Comparison of ENCODE assay signal across 8 cellular contexts in genomic region chr14:103562385-103563088, GRCh38. TPM values are rescaled to one million over a fixed set of nuclear protein-coding genes. Genes with fewer than 3 reads are reported as not detected.
DNase-seq lines count a peak whose midpoint lies in the region; TF ChIP-seq lines count a peak whose summit lies in the region.

TSS of gene BAG5 (minus strand) at chr14:103562657. CDS start at chr14:103561164, 1,493 bp downstream.
TSS of gene COA8 (plus strand) at chr14:103562960. CDS start at chr14:103563002, 42 bp downstream.

- no peak for TF ChIP-seq CTCF in SK-N-SH (IDR thresholded peaks at IDR 0.05)

- CTCF ChIA-PET in SK-N-SH (lab: Yijun Ruan, JAX) = interaction anchor here (0.9 to 2.2 kb wide), 4 partner anchors 10 to 169 kb away, joined by 3 to 11 read pairs (median 7); no protein-coding TSS in a partner anchor
- CTCF ChIA-PET in activated naive CD4-positive, alpha-beta T cell treated with anti-CD3 and anti-CD28 coated beads, Interleukin-2, amount 10 ng/mL, durations not matched to agents 7 days and 5 days (lab: Charles Lee) = interaction anchor here (1.3 to 1.6 kb wide), 2 partner anchors 9 to 171 kb away, joined by 3 to 4 read pairs; no protein-coding TSS in a partner anchor

- H3K36me3 Mint-ChIP-seq in activated naive CD4-positive, alpha-beta T cell treated with anti-CD3 and anti-CD28 coated beads, Interleukin-2, amount 10 ng/mL, durations not matched to agents 7 days and 5 days = peaks cover 32% of the 10 kb centered on the region

- peak within 1 kb of the TSS; percentile 94 for H3K27ac Mint-ChIP-seq in activated naive CD4-positive, alpha-beta T cell treated with anti-CD3 and anti-CD28 coated beads, Interleukin-2, amount 10 ng/mL, durations not matched to agents 7 days and 5 days

- H2AFZ ChIP-seq in SK-N-SH (ENCODE audit: low read depth) = peak within 1 kb of the TSS; percentile 70; the same call in 1 of the 2 replicates

- H3K9me2 ChIP-seq in SK-N-SH = no peaks in the 10 kb centered on the region

- peak within 1 kb of the TSS; percentile 92 for H3K27ac ChIP-seq in SK-N-SH (ENCODE audit: low read depth in 2 of 2, low read length in 1 of 2)

- DNase-seq in GF-D8 (lab: John Stamatoyannopoulos, UW) = peak; percentile 10
- DNase-seq in H7 = peak; percentile 98
- peak; percentile 85 for DNase-seq in MG63
- DNase-seq in SK-N-SH = peak; percentile 96
- peak; percentile 91 for DNase-seq in activated naive CD4-positive, alpha-beta T cell treated with anti-CD3 and anti-CD28 coated beads, Interleukin-2, amount 10 ng/mL, durations not matched to agents 7 days and 5 days
- peak; percentile 92 for DNase-seq in germinal center (ENCODE audit: low spot score)
- DNase-seq in occipital lobe (lab: John Stamatoyannopoulos, UW) = peak; percentile 78
- peak; percentile 76 for DNase-seq in superior temporal gyrus (ENCODE audit: extremely low spot score)

- H4K20me1 ChIP-seq in SK-N-SH (ENCODE audit: insufficient read depth) = peaks cover 65% of the 10 kb centered on the region

- peak within 1 kb of the TSS; percentile 91 for H3K4me3 Mint-ChIP-seq in activated naive CD4-positive, alpha-beta T cell treated with anti-CD3 and anti-CD28 coated beads, Interleukin-2, amount 10 ng/mL, durations not matched to agents 7 days and 5 days

- H3K27me3 ChIP-seq in H7 (ENCODE audit: control insufficient read depth, insufficient read depth, low read length) (no peaks in the 10 kb centered on the region), MG63 (no peaks in the 10 kb centered on the region), SK-N-SH (ENCODE audit: insufficient read depth) (no peaks in the 10 kb centered on the region)

- H3K27me3 Mint-ChIP-seq in activated naive CD4-positive, alpha-beta T cell treated with anti-CD3 and anti-CD28 coated beads, Interleukin-2, amount 10 ng/mL, durations not matched to agents 7 days and 5 days = no peaks in the 10 kb centered on the region

- H3K4me1 Mint-ChIP-seq in activated naive CD4-positive, alpha-beta T cell treated with anti-CD3 and anti-CD28 coated beads, Interleukin-2, amount 10 ng/mL, durations not matched to agents 7 days and 5 days = peaks cover 63% of the 10 kb centered on the region

- peak within 1 kb of the TSS; percentile 98 for H3K4me2 ChIP-seq in SK-N-SH

- peaks cover 16 to 19% of the 10 kb centered on the region in 2 experiments; a peak in 3 of 4 replicates for H3K4me1 ChIP-seq in SK-N-SH (ENCODE audit: control insufficient read depth in 1 of 2, insufficient read depth in 2 of 2, low read depth in 1 of 2, low read length in 1 of 2)

- H3K36me3 ChIP-seq in H7 (replicated peaks; ENCODE audit: control insufficient read depth, insufficient read depth, low read length) = peaks cover 5% of the 10 kb centered on the region
- H3K36me3 ChIP-seq in MG63 = peaks cover 31% of the 10 kb centered on the region
- peaks cover 21 to 28% of the 10 kb centered on the region in 2 experiments for H3K36me3 ChIP-seq in SK-N-SH (replicated peaks in 1 of 2; ENCODE audit: control insufficient read depth in 1 of 2, insufficient read depth in 2 of 2, low read length in 1 of 2)

- no CpG with 5 or more reads among the region's 100 CpGs for WGBS in SK-N-SH (ENCODE audit: low lambda C conversion rate)

- H3K9ac ChIP-seq in SK-N-SH = peak within 1 kb of the TSS; percentile 94

- no peak for TF ChIP-seq EP300 in SK-N-SH (IDR thresholded peaks at IDR 0.05; ENCODE audit: borderline replicate concordance in 1 of 2, low read depth in 1 of 2, low read length in 1 of 2)

- POLR2A ChIA-PET in SK-N-SH (lab: Yijun Ruan, JAX) = interaction anchor here (0.6 to 1.5 kb wide), 5 partner anchors 10 to 949 kb away, joined by 3 to 4 read pairs (median 3); no protein-coding TSS in a partner anchor

- peaks cover 3% of the 10 kb centered on the region for H3F3A ChIP-seq in SK-N-SH (replicated peaks; ENCODE audit: insufficient read depth)

- H3K79me2 ChIP-seq in SK-N-SH (ENCODE audit: insufficient read depth) = peaks cover 97% of the 10 kb centered on the region

- H3K4me3 ChIP-seq in H7 (ENCODE audit: insufficient read depth, low read depth, low read length) (peak within 1 kb of the TSS; percentile 94), MG63 (peak within 1 kb of the TSS; percentile 93), SK-N-SH (ENCODE audit: low read depth in 2 of 2, low read length in 1 of 2) (peak within 1 kb of the TSS; percentile 91 to 92)

- H3K9me3 Mint-ChIP-seq in activated naive CD4-positive, alpha-beta T cell treated with anti-CD3 and anti-CD28 coated beads, Interleukin-2, amount 10 ng/mL, durations not matched to agents 7 days and 5 days = no peaks in the 10 kb centered on the region

- no peaks in the 10 kb centered on the region for H3K9me3 ChIP-seq in MG63
- no peaks in the 10 kb centered on the region for H3K9me3 ChIP-seq in SK-N-SH

- TF ChIP-seq RAD21 in SK-N-SH (IDR thresholded peaks at IDR 0.05; ENCODE audit: low read length) = no peak

TF ChIP-seq in SK-N-SH, 30 proteins besides CTCF, POLR2A, EP300 and RAD21 (continues in another document):
- TF ChIP-seq NRF1 (IDR thresholded peaks at IDR 0.05; ENCODE audit: low read depth, low read length) (0 out of 2 replicates have a peak, but pooled peaks have one; percentile 28), TEAD4 (IDR thresholded peaks at IDR 0.05; ENCODE audit: borderline replicate concordance, insufficient read depth) (no peak), POLR2AphosphoS5 (IDR thresholded peaks at IDR 0.05; ENCODE audit: low read depth, low read length) (peak; percentile 40; the same call in 1 of the 2 replicates), RCOR1 (IDR thresholded peaks at IDR 0.05; ENCODE audit: low read length) (no peak), SMC3 (IDR thresholded peaks at IDR 0.05; ENCODE audit: low read depth, low read length) (no peak), GABPA (IDR thresholded peaks at IDR 0.05; ENCODE audit: low read depth) (peak; percentile 60), FOXM1 (IDR thresholded peaks at IDR 0.05; ENCODE audit: low read depth) (no peak), CHD2 (IDR thresholded peaks at IDR 0.05; ENCODE audit: low read length, partially characterized antibody) (peak; percentile 37), EZH2phosphoT487 (IDR thresholded peaks at IDR 0.05; ENCODE audit: borderline replicate concordance, low read depth) (no peak), YY1 (IDR thresholded peaks at IDR 0.05; ENCODE audit: low read depth) (peak; percentile 44; the same call in 1 of the 2 replicates), JUND (IDR thresholded peaks at IDR 0.05) (no peak), TAF1 (IDR thresholded peaks at IDR 0.05; ENCODE audit: borderline replicate concordance, low read depth, low read length) (peak; percentile 47; the same call in 1 of the 2 replicates), RFX5 (IDR thresholded peaks at IDR 0.05; ENCODE audit: low read length) (no peak), FOSL2 (IDR thresholded peaks at IDR 0.05; ENCODE audit: borderline replicate concordance, low read depth) (no peak)
- TF ChIP-seq, protein P1, sequence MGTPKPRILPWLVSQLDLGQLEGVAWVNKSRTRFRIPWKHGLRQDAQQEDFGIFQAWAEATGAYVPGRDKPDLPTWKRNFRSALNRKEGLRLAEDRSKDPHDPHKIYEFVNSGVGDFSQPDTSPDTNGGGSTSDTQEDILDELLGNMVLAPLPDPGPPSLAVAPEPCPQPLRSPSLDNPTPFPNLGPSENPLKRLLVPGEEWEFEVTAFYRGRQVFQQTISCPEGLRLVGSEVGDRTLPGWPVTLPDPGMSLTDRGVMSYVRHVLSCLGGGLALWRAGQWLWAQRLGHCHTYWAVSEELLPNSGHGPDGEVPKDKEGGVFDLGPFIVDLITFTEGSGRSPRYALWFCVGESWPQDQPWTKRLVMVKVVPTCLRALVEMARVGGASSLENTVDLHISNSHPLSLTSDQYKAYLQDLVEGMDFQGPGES (IDR thresholded peaks at IDR 0.05; ENCODE audit: low read depth, low read length) = no peak
- TF ChIP-seq, protein P2, sequence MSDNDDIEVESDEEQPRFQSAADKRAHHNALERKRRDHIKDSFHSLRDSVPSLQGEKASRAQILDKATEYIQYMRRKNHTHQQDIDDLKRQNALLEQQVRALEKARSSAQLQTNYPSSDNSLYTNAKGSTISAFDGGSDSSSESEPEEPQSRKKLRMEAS (IDR thresholded peaks at IDR 0.05; ENCODE audit: low read depth) = peak; percentile 20
- TF ChIP-seq, protein P3, sequence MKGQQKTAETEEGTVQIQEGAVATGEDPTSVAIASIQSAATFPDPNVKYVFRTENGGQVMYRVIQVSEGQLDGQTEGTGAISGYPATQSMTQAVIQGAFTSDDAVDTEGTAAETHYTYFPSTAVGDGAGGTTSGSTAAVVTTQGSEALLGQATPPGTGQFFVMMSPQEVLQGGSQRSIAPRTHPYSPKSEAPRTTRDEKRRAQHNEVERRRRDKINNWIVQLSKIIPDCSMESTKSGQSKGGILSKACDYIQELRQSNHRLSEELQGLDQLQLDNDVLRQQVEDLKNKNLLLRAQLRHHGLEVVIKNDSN (IDR thresholded peaks at IDR 0.05; ENCODE audit: borderline replicate concordance, low read depth) = no peak
- TF ChIP-seq, protein P4, sequence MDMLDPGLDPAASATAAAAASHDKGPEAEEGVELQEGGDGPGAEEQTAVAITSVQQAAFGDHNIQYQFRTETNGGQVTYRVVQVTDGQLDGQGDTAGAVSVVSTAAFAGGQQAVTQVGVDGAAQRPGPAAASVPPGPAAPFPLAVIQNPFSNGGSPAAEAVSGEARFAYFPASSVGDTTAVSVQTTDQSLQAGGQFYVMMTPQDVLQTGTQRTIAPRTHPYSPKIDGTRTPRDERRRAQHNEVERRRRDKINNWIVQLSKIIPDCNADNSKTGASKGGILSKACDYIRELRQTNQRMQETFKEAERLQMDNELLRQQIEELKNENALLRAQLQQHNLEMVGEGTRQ (IDR thresholded peaks at IDR 0.05; ENCODE audit: borderline replicate concordance, low read depth, low read length) = no peak

RNA-seq across cellular contexts. Expression of gene BAG5, which starts in this region (rescaled TPM):
- 16.6 and 17.7 TPM in 2 replicates for total RNA-seq in H7 (2014; rRNA removed; shearing (Covaris generic))
- total RNA-seq in MG63 (2014; rRNA removed; shearing (Covaris generic); ENCODE audit: low replicate concordance) = 5.4 and 8.2 TPM in 2 replicates
- 5.2 and 5.9 TPM in 2 replicates for polyA plus RNA-seq in SK-N-SH (2012; rRNA removed)
- polyA plus RNA-seq in SK-N-SH (2012; cell fraction: cytosol; rRNA removed) = 7.9 and 8.3 TPM in 2 replicates
- polyA plus RNA-seq in SK-N-SH (2012; cell fraction: nucleus; rRNA removed) = 3.4 and 5.4 TPM in 2 replicates
- 46.6 TPM for total RNA-seq in occipital lobe

RNA-seq across cellular contexts. Expression of gene COA8, which starts in this region (rescaled TPM):
- total RNA-seq in H7 (2014; rRNA removed; shearing (Covaris generic)) = 15.8 and 17.4 TPM in 2 replicates
- total RNA-seq in MG63 (2014; rRNA removed; shearing (Covaris generic); ENCODE audit: low replicate concordance) = 18.4 and 38.9 TPM in 2 replicates
- polyA plus RNA-seq in SK-N-SH (2012; rRNA removed) = 25.2 and 25.4 TPM in 2 replicates
- 29.8 and 31.6 TPM in 2 replicates for polyA plus RNA-seq in SK-N-SH (2012; cell fraction: cytosol; rRNA removed)
- polyA plus RNA-seq in SK-N-SH (2012; cell fraction: nucleus; rRNA removed) = 4.9 and 8.9 TPM in 2 replicates
- 27.5 TPM for total RNA-seq in occipital lobe

Comparison
In these comparisons a context has a peak if more than half of its experiments do, and no peak if none do; other contexts are left out.
1. Peak in every context shown above with its lines: DNase-seq, H3K4me3 ChIP-seq and H3K27ac ChIP-seq.
2. DNase-seq: peak in every context shown above with its lines; median percentile 98 in H7; 96 in SK-N-SH; 92 in germinal center; 91 in activated naive CD4-positive, alpha-beta T cell treated with anti-CD3 and anti-CD28 coated beads, Interleukin-2, amount 10 ng/mL, durations not matched to agents 7 days and 5 days; 85 in MG63; 78 in occipital lobe; 76 in superior temporal gyrus; 10 in GF-D8.